8 cellular contexts compared by ENCODE assay signal in the genomic region with DNA sequence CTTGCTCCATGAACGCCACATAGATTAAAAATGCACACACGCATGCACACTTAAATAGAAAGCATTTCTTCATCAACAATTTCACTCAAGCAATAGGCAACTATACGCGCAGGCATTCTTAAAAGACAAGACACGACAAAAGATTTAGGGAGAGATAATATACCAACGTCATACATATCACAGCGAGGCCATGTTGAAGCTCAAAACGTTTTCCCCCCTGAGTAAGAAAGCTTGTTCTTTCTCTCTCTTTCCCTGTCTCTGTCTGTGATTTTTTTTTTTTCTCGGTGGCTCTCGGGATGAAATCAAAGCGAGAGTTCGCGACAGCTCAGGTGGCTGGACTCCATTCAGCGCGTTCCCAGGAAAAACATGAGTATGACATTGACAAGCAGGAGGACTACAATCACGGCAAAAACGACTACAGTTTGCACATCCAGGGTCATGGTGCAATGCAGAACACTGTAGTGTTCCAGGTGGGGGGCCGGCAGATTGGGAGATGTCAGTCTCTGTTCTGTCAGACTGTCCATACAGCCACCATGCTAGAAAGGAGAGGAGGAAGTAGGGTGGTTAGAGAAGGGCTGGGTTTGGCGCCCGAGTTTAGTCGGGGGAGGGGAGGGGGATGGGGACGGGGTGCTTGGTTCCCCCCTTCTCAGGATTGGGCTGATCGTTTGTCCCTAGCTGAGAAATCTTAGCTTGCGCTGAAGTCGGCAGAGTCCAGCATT. TPM values are rescaled to one million over a fixed set of nuclear protein-coding genes. Genes with fewer than 3 reads are reported as not detected.
DNase-seq lines count a peak whose midpoint lies in the region; ATAC-seq, FAIRE-seq and TF ChIP-seq lines count a peak whose summit lies in the region.

No MANE protein-coding gene starts in this region.

- no peaks in the 10 kb centered on the region for H4K20me1 ChIP-seq in astrocyte (ENCODE audit: insufficient read depth, low read length)
- H4K20me1 ChIP-seq in keratinocyte (ENCODE audit: control insufficient read depth, extremely low read depth, insufficient read depth, low read length), result no peaks in the 10 kb centered on the region

- no peaks in the 10 kb centered on the region for H3K36me3 Mint-ChIP-seq in astrocyte (ENCODE audit: low read depth, unreplicated experiment)

- FAIRE-seq in astrocyte (lab: Jason Lieb, UNC) (no peak), keratinocyte (lab: Jason Lieb, UNC) (no peak)

- peaks cover 7% of the 10 kb centered on the region for H3K4me1 ChIP-seq in astrocyte (ENCODE audit: insufficient read depth, low read length)
- peaks cover 14% of the 10 kb centered on the region for H3K4me1 ChIP-seq in keratinocyte (ENCODE audit: control insufficient read depth, extremely low read depth, insufficient read depth, low read length)

- H3K9me3 Mint-ChIP-seq in astrocyte (ENCODE audit: unreplicated experiment), result no peaks in the 10 kb centered on the region

- H3K9me1 ChIP-seq in keratinocyte (ENCODE audit: control insufficient read depth, extremely low read depth, insufficient read depth, low read length), result no peaks in the 10 kb centered on the region

- ATAC-seq in HG02852 (IDR thresholded peaks at IDR 0.05; ENCODE audit: unreplicated experiment), result peak; percentile 30

- H2AFZ ChIP-seq in astrocyte (ENCODE audit: low read depth, low read length) (peak overlapping the region; percentile 78), keratinocyte (ENCODE audit: control insufficient read depth, low read length) (peak overlapping the region; percentile 76)

- H3K79me2 ChIP-seq in astrocyte (ENCODE audit: insufficient read depth, low read length), result peaks cover 30% of the 10 kb centered on the region
- H3K79me2 ChIP-seq in keratinocyte (ENCODE audit: control insufficient read depth, insufficient read depth, low read length), result peaks cover 11% of the 10 kb centered on the region

- DNase-seq in NCI-H1417 (lab: John Stamatoyannopoulos, UW) (peak in 2 of 3 experiments; percentile 60 to 74), NCI-H1417 treated with DMSO at 0.1 percent for 48 hours (lab: John Stamatoyannopoulos, UW) (no peak), RKO (ENCODE audit: low spot score) (peak; percentile 24), astrocyte (ENCODE audit: low read depth) (peak; percentile 18), keratinocyte (ENCODE audit: low read depth, low spot score) (no peak), DMS153 treated with DMSO at 0.1 percent for 48 hours (lab: John Stamatoyannopoulos, UW; ENCODE audit: unreplicated experiment) (no peak)
- DNase-seq in stimulated activated CD4-positive, alpha-beta T cell treated with anti-CD3 and anti-CD28 coated beads, Interleukin-4, amount 100 ng/mL, for 24 hours, result peak; percentile 10

- dilution Hi-C loops in keratinocyte (cut with MboI; ENCODE audit: extremely low pct_ligation_motif_present, low sequenced_read_pairs), result no loop called here

- no peaks in the 10 kb centered on the region for H3K27me3 Mint-ChIP-seq in astrocyte (ENCODE audit: low read depth, unreplicated experiment)

- H3K9me3 ChIP-seq in astrocyte (ENCODE audit: insufficient read depth, low read depth, low read length), result no peaks in the 10 kb centered on the region
- no peaks in the 10 kb centered on the region for H3K9me3 ChIP-seq in keratinocyte (ENCODE audit: control insufficient read depth, low read depth, low read length)

- peak overlapping the region; percentile 97 for H3K4me2 ChIP-seq in astrocyte (ENCODE audit: low read length)
- peak overlapping the region; percentile 76 for H3K4me2 ChIP-seq in keratinocyte (ENCODE audit: control insufficient read depth, extremely low read depth, insufficient read depth, low read depth, low read length)

- TF ChIP-seq CTCF in astrocyte (IDR thresholded peaks at IDR 0.05; ENCODE audit: insufficient read depth, low read depth, low read length) (no peak), keratinocyte (optimal IDR thresholded peaks at IDR 0.05 in 1 of 3, IDR thresholded peaks at IDR 0.05 in 1 of 3, conservative IDR thresholded peaks at IDR 0.05 in 1 of 3; ENCODE audit: extremely low read depth in 1 of 3, insufficient read depth in 2 of 3, low read length in 3 of 3) (no peak)

- H3K4me1 Mint-ChIP-seq in astrocyte (ENCODE audit: low read depth, unreplicated experiment), result peaks cover 23% of the 10 kb centered on the region

- H3K27ac Mint-ChIP-seq in astrocyte (ENCODE audit: unreplicated experiment), result peak overlapping the region; percentile 94

- H3K4me3 Mint-ChIP-seq in astrocyte (ENCODE audit: unreplicated experiment), result peak overlapping the region; percentile 97

- H3K9ac ChIP-seq in astrocyte (ENCODE audit: low read length) (peak overlapping the region; percentile 95), keratinocyte (ENCODE audit: control insufficient read depth, extremely low read depth, insufficient read depth, low read length) (peak overlapping the region; percentile 88)

- H3K4me3 ChIP-seq in astrocyte (ENCODE audit: insufficient read depth, low read depth, low read length) (peak overlapping the region; percentile 84), keratinocyte (ENCODE audit: control insufficient read depth in 2 of 3, extremely low read depth in 1 of 3, insufficient read depth in 2 of 3, low read depth in 1 of 3, low read length in 3 of 3) (peak overlapping the region; percentile 63 to 69 (median 64))

- H3K27me3 ChIP-seq in astrocyte (ENCODE audit: insufficient read depth, low read length) (no peaks in the 10 kb centered on the region), keratinocyte (ENCODE audit: control insufficient read depth, extremely low read depth, insufficient read depth, low read length) (no peaks in the 10 kb centered on the region)

- H3K27ac ChIP-seq in astrocyte (ENCODE audit: low read depth, low read length) (peak overlapping the region; percentile 87), keratinocyte (ENCODE audit: control insufficient read depth, insufficient read depth, low read length) (peak overlapping the region; percentile 81)

- H3K36me3 ChIP-seq in astrocyte (ENCODE audit: insufficient read depth, low read length), result no peaks in the 10 kb centered on the region
- no peaks in the 10 kb centered on the region for H3K36me3 ChIP-seq in keratinocyte (ENCODE audit: control insufficient read depth in 2 of 2, extremely low read depth in 1 of 2, insufficient read depth in 2 of 2, low read length in 2 of 2)

RNA-seq across cellular contexts. Expression of gene ARHGEF9, which starts 30.7 kb away (rescaled TPM):
- total RNA-seq in astrocyte, result 44.8 and 46.0 TPM in 2 replicates
- polyA plus RNA-seq in keratinocyte, result 13.8 to 21.2 TPM (median 16.0 TPM) in 3 replicates
- 20.0 TPM for polyA plus RNA-seq in keratinocyte (2011; ENCODE audit: low read depth)
- polyA plus RNA-seq in keratinocyte (2011; cell fraction: cytosol; rRNA removed), result 13.2 and 13.7 TPM in 2 replicates
- 43.0 and 45.8 TPM in 2 replicates for polyA plus RNA-seq in keratinocyte (2011; cell fraction: nucleus; rRNA removed)
- polyA plus RNA-seq in keratinocyte (2012; ENCODE audit: low replicate concordance), result 12.0 and 13.1 TPM in 2 replicates
- 18.2 to 29.6 TPM (median 24.9 TPM) in 3 replicates for polyA minus RNA-seq in keratinocyte
- 15.9 TPM for polyA minus RNA-seq in keratinocyte (2011; cell fraction: cytosol; rRNA and poly(A)+ RNA removed)
- polyA minus RNA-seq in keratinocyte (2011; cell fraction: nucleus; rRNA and poly(A)+ RNA removed), result 14.7 and 29.5 TPM in 2 replicates

Comparison
In these comparisons a context has a peak if more than half of its experiments do, and no peak if none do; other contexts are left out.
1. DNase-seq: peak in NCI-H1417 (2 of 3), RKO (single experiment), astrocyte (single experiment) and stimulated activated CD4-positive, alpha-beta T cell treated with anti-CD3 and anti-CD28 coated beads, Interleukin-4, amount 100 ng/mL, for 24 hours (single experiment); none in NCI-H1417 treated with DMSO at 0.1 percent for 48 hours (single experiment), keratinocyte (single experiment) and DMS153 treated with DMSO at 0.1 percent for 48 hours (single experiment).